Comparison of ENCODE assay signal across 25 cellular contexts in the genomic region with DNA sequence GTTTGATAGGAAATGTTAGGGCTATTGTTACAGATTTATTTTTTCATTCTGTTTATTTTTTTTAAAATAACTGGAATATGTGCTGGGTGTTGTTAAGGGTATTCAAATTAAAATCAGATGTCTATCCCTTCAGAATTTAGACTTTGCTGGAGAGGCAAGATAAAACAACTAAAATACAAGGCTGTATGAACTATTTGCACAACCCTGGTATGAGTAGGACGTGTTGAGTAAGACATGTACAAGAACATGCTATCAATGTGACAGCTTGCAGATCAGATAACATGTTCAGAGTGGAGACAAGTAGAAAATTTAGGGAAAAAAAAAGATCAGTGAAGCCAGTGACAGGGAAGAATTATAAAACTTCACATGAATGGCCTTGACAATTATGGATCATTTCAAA.
"Had no signal": no experiment of that assay in that cellular context is flagged by ENCODE, and none has a peak within 500 bp of the region (broad histone marks: within the 10 kb centered on the region; RNA-seq: fewer than 3 reads in every experiment).

No MANE protein-coding gene starts in this region.

- DNase-seq: activated CD4-positive, alpha-beta T cell treated with anti-CD3 and anti-CD28 coated beads for 1 hour; activated CD4-positive, alpha-beta T cell treated with anti-CD3 and anti-CD28 coated beads, Interleukin-2, amount 10 ng/mL, durations not matched to agents 24 days and 14 days; activated CD4-positive, alpha-beta T cell treated with anti-CD3 and anti-CD28 coated beads, Interleukin-2, amount 50 U/mL, for 48 hours; activated CD8-positive, alpha-beta memory T cell treated with anti-CD3 and anti-CD28 coated beads, Interleukin-2, amount 10 ng/mL, durations not matched to agents 7 days and 5 days; activated effector memory CD4-positive, alpha-beta T cell treated with Interleukin-2 at 50 U/mL for 16 hours; activated naive CD4-positive, alpha-beta T cell; activated T-cell treated with anti-CD3 and anti-CD28 coated beads, Interleukin-2, amount 50 U/mL, for 24 hours; amygdala; Kasumi-1; NCI-H1048; NCI-H146; NCI-H187 treated with DMSO at 0.1 percent for 48 hours; NCI-H2081 treated with DMSO at 0.1 percent for 48 hours; NCI-H446; NCI-H524; SIG-M5; T-helper 17 cell; T-helper 9 cell had no signal

- FAIRE-seq: astrocyte, RCC 7860 had no signal

- H3K27me3 ChIP-seq: cardiac muscle cell had no signal

- H3K4me3 Mint-ChIP-seq: activated CD4-positive, alpha-beta T cell treated with anti-CD3 and anti-CD28 coated beads, Interleukin-2, amount 10 ng/mL, durations not matched to agents 24 days and 14 days; activated CD8-positive, alpha-beta memory T cell treated with anti-CD3 and anti-CD28 coated beads, Interleukin-2, amount 10 ng/mL, durations not matched to agents 7 days and 5 days; activated naive CD4-positive, alpha-beta T cell treated with anti-CD3 and anti-CD28 coated beads, Interleukin-2, amount 50 U/mL, for 24 hours; activated T-cell treated with anti-CD3 and anti-CD28 coated beads, Interleukin-2, amount 50 U/mL, for 24 hours; activated T-helper 1 cell treated with anti-CD3 and anti-CD28 coated beads, Interleukin-12 subunit alpha, Interleukin-12 subunit beta, Interleukin-2, Interleukin-4 antibody, amounts not matched to agents 30 ng/mL and 10 ng/mL and 1 ng/mL, durations not matched to agents 14 hours and 24 hours and 36 hours; brain; T-helper 17 cell; WTC11 had no signal

- ATAC-seq: activated CD8-positive, alpha-beta memory T cell treated with anti-CD3 and anti-CD28 coated beads, Interleukin-2, amount 10 ng/mL, durations not matched to agents 7 days and 5 days; T-helper 17 cell; WTC11 had no signal

- H3K4me1 Mint-ChIP-seq: activated CD4-positive, alpha-beta T cell treated with anti-CD3 and anti-CD28 coated beads, Interleukin-2, amount 10 ng/mL, durations not matched to agents 24 days and 14 days; activated CD8-positive, alpha-beta memory T cell treated with anti-CD3 and anti-CD28 coated beads, Interleukin-2, amount 10 ng/mL, durations not matched to agents 7 days and 5 days; activated naive CD4-positive, alpha-beta T cell treated with anti-CD3 and anti-CD28 coated beads, Interleukin-2, amount 50 U/mL, for 24 hours; brain; T-helper 17 cell had no signal

- H3K9me3 Mint-ChIP-seq: activated T-helper 1 cell treated with anti-CD3 and anti-CD28 coated beads, Interleukin-12 subunit alpha, Interleukin-12 subunit beta, Interleukin-2, Interleukin-4 antibody, amounts not matched to agents 30 ng/mL and 10 ng/mL and 1 ng/mL, durations not matched to agents 14 hours and 24 hours and 36 hours; brain; WTC11 had no signal

- H3K4me3 ChIP-seq: cardiac muscle cell had no signal

- H3K27ac ChIP-seq: cardiac muscle cell had no signal

- H3K36me3 Mint-ChIP-seq: activated CD8-positive, alpha-beta memory T cell treated with anti-CD3 and anti-CD28 coated beads, Interleukin-2, amount 10 ng/mL, durations not matched to agents 7 days and 5 days; activated naive CD4-positive, alpha-beta T cell treated with anti-CD3 and anti-CD28 coated beads, Interleukin-2, amount 50 U/mL, for 24 hours; brain; WTC11 had no signal

- H3K27me3 Mint-ChIP-seq: activated CD4-positive, alpha-beta T cell treated with anti-CD3 and anti-CD28 coated beads, Interleukin-2, amount 10 ng/mL, durations not matched to agents 24 days and 14 days; activated CD8-positive, alpha-beta memory T cell treated with anti-CD3 and anti-CD28 coated beads, Interleukin-2, amount 10 ng/mL, durations not matched to agents 7 days and 5 days; activated naive CD4-positive, alpha-beta T cell treated with anti-CD3 and anti-CD28 coated beads, Interleukin-2, amount 50 U/mL, for 24 hours; activated T-cell treated with anti-CD3 and anti-CD28 coated beads, Interleukin-2, amount 50 U/mL, for 24 hours; brain; T-helper 17 cell had no signal

- H3K36me3 ChIP-seq: cardiac muscle cell had no signal

- H3K27ac Mint-ChIP-seq: activated CD4-positive, alpha-beta T cell treated with anti-CD3 and anti-CD28 coated beads, Interleukin-2, amount 10 ng/mL, durations not matched to agents 24 days and 14 days; activated CD8-positive, alpha-beta memory T cell treated with anti-CD3 and anti-CD28 coated beads, Interleukin-2, amount 10 ng/mL, durations not matched to agents 7 days and 5 days; activated naive CD4-positive, alpha-beta T cell treated with anti-CD3 and anti-CD28 coated beads, Interleukin-2, amount 50 U/mL, for 24 hours; activated T-cell treated with anti-CD3 and anti-CD28 coated beads, Interleukin-2, amount 50 U/mL, for 24 hours; activated T-helper 1 cell treated with anti-CD3 and anti-CD28 coated beads, Interleukin-12 subunit alpha, Interleukin-12 subunit beta, Interleukin-2, Interleukin-4 antibody, amounts not matched to agents 30 ng/mL and 10 ng/mL and 1 ng/mL, durations not matched to agents 14 hours and 24 hours and 36 hours; brain; T-helper 17 cell; WTC11 had no signal
